In genomic region chr5:6666762-6667161, GRCh38 we compare ENCODE assay signal across 8 cellular contexts.
"Had no signal": no experiment of that assay in that cellular context is flagged by ENCODE, and none has a peak within 500 bp of the region (broad histone marks: within the 10 kb centered on the region; RNA-seq: fewer than 3 reads in every experiment).

No MANE protein-coding gene starts in this region.

- DNase-seq: H9, HCEC 1CT, Karpas-422, KBM-7 had no signal

- H3K4me2 ChIP-seq: GM23338, KMS-11 had no signal

- FAIRE-seq: HepG2 had no signal

- ATAC-seq: GM23338, HepG2 had no signal

- H2AFZ ChIP-seq: GM23338 had no signal

- H3K4me3 Mint-ChIP-seq: GM23338, H9, IgD-negative memory B cell had no signal

- H3K27ac ChIP-seq: KMS-11 had no signal

- H3K9me3 Mint-ChIP-seq: GM23338, H9, IgD-negative memory B cell had no signal

- H3K9ac ChIP-seq: KMS-11 had no signal

- H3K4me3 ChIP-seq: GM23338 had no signal

- H3K27me3 Mint-ChIP-seq: IgD-negative memory B cell had no signal
